In the genomic region with DNA sequence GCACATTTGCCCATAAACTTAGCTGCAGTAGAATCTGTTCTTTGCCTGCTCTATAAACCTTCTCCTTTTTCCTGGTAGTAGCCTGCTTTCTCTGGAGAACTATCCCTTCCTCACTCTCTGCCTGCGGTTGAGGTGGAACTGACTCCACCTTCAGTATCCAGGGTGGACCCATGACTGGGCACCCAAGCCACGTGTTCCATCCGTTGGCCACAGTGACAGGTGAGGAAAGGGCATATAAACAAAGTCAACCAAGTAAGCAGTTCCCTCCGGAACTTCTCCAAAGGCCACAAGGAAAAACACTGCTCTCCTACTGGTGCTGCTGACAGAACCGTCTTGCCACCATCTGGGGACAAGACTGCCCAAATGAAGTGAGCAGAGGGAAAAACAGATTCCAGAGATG, we compare ENCODE assay signal across 24 cellular contexts.
DNase-seq lines count a peak whose midpoint lies in the region; TF ChIP-seq lines count a peak whose summit lies in the region.
"Had no signal": no experiment of that assay in that cellular context is flagged by ENCODE, and none has a peak within 500 bp of the region (broad histone marks: within the 10 kb centered on the region; RNA-seq: fewer than 3 reads in every experiment).

No MANE protein-coding gene starts in this region.

- H3F3A ChIP-seq in PC-9 (ENCODE audit: insufficient read depth, low read depth) = no peaks in the 10 kb centered on the region

- H3K4me1 ChIP-seq in PC-9 (replicated peaks; ENCODE audit: insufficient read depth) (peaks cover 14% of the 10 kb centered on the region), esophagus muscularis mucosa (no peaks in the 10 kb centered on the region)
- H3K4me1 ChIP-seq: BE2C, Caco-2 had no signal

- no peak for TF ChIP-seq EP300 in esophagus muscularis mucosa (IDR thresholded peaks at IDR 0.05)

- CTCF ChIA-PET in PC-9 (lab: Charles Lee) = no interaction called here

- H3K4me3 ChIP-seq in PC-9 = no peak overlapping the region
- H3K4me3 ChIP-seq in esophagus muscularis mucosa = no peak overlapping the region
- H3K4me3 ChIP-seq: BLaER1, GM12878 had no signal

- POLR2A ChIA-PET in PC-9 (lab: Charles Lee; ENCODE audit: unreplicated experiment) = no interaction called here

- WGBS in esophagus muscularis mucosa = 76% methylated on average over 5 of the region's 5 CpGs

- no peaks in the 10 kb centered on the region for H3K79me2 ChIP-seq in PC-9 (ENCODE audit: low read depth)

- H3K36me3 Mint-ChIP-seq in HFFc6 (ENCODE audit: low read depth) = 0 out of 2 replicates have a peak, but pooled peaks cover 11% of the 10 kb centered on the region
- H3K36me3 Mint-ChIP-seq: CD14-positive monocyte; CD4-positive, alpha-beta memory T cell; CD4-positive, CD25-positive, alpha-beta regulatory T cell; CD8-positive, alpha-beta memory T cell had no signal

- no peak overlapping the region for H2AFZ ChIP-seq in PC-9

- no peaks in the 10 kb centered on the region for H3K27me3 ChIP-seq in PC-9 (ENCODE audit: insufficient read depth, low read depth)
- no peaks in the 10 kb centered on the region for H3K27me3 ChIP-seq in esophagus muscularis mucosa
- H3K27me3 ChIP-seq: BE2C, BLaER1 had no signal

- no peak overlapping the region for H3K4me2 ChIP-seq in PC-9
- H3K4me2 ChIP-seq: BLaER1 had no signal

- H3K4me1 Mint-ChIP-seq in HFFc6 (ENCODE audit: low read depth) = peaks cover 37% of the 10 kb centered on the region
- H3K4me1 Mint-ChIP-seq: CD14-positive monocyte; CD4-positive, alpha-beta memory T cell; CD4-positive, CD25-positive, alpha-beta regulatory T cell; CD8-positive, alpha-beta memory T cell had no signal

- BruUV-seq in PC-9 (replicated peaks; lab: Mats Ljungman, UMichigan) = no TSS peak

- TF ChIP-seq CTCF in HFFc6 (IDR thresholded peaks at IDR 0.05) = no peak
- no peak for TF ChIP-seq CTCF in PC-9 (conservative IDR thresholded peaks at IDR 0.05)
- TF ChIP-seq CTCF in esophagus muscularis mucosa (IDR thresholded peaks at IDR 0.05) = no peak

- H3K9me3 ChIP-seq in PC-9 (ENCODE audit: insufficient read depth, low read depth) (no peaks in the 10 kb centered on the region), esophagus muscularis mucosa (no peaks in the 10 kb centered on the region)
- H3K9me3 ChIP-seq: BE2C had no signal

- DNase-seq in HFFc6 (no peak), PC-9 (no peak), esophagus muscularis mucosa (ENCODE audit: extremely low spot score) (peak; percentile 70), COLO668 (lab: John Stamatoyannopoulos, UW; ENCODE audit: unreplicated experiment) (no peak), NCI-H226 (no peak)
- DNase-seq in activated CD4-positive, alpha-beta T cell treated with anti-CD3 and anti-CD28 coated beads, Interleukin-2, amount 50 U/mL, for 48 hours = no peak
- DNase-seq: 8988T; ACHN; BE2C; C1 segment of cervical spinal cord; Caco-2; Calu3; CD4-positive, alpha-beta memory T cell; CD4-positive, CD25-positive, alpha-beta regulatory T cell; CD8-positive, alpha-beta memory T cell; DMS 273 treated with DMSO at 0.1 percent for 48 hours; DMS153; DMS53; DMS79; DND-41; GDM1 had no signal

- no peaks in the 10 kb centered on the region for H3K36me3 ChIP-seq in PC-9 (ENCODE audit: low read depth)
- H3K36me3 ChIP-seq in esophagus muscularis mucosa = no peaks in the 10 kb centered on the region
- H3K36me3 ChIP-seq: BE2C, BLaER1 had no signal

- H3K4me3 Mint-ChIP-seq in HFFc6 = peak overlapping the region; percentile 39; the same call in 1 of the 2 replicates
- H3K4me3 Mint-ChIP-seq: CD14-positive monocyte; CD4-positive, alpha-beta memory T cell; CD4-positive, CD25-positive, alpha-beta regulatory T cell; CD8-positive, alpha-beta memory T cell had no signal

- no peak for TF ChIP-seq POLR2A in esophagus muscularis mucosa (IDR thresholded peaks at IDR 0.05; ENCODE audit: low read depth)

- H3K9me2 ChIP-seq in PC-9 (ENCODE audit: insufficient read depth) = no peaks in the 10 kb centered on the region

- H3K27me3 Mint-ChIP-seq in HFFc6 (ENCODE audit: insufficient read depth) = peaks cover 1% of the 10 kb centered on the region; the same call in 1 of the 2 replicates
- H3K27me3 Mint-ChIP-seq: CD8-positive, alpha-beta memory T cell had no signal

- H3K27ac ChIP-seq in PC-9 (peak overlapping the region; percentile 22), esophagus muscularis mucosa (replicated peaks in 1 of 4) (no peak overlapping the region)
- H3K27ac ChIP-seq: BLaER1 had no signal

- H3K9me3 Mint-ChIP-seq in HFFc6 = no peaks in the 10 kb centered on the region

- peak overlapping the region; percentile 88 for H3K27ac Mint-ChIP-seq in HFFc6
- H3K27ac Mint-ChIP-seq: CD14-positive monocyte; CD4-positive, alpha-beta memory T cell; CD4-positive, CD25-positive, alpha-beta regulatory T cell; CD8-positive, alpha-beta memory T cell had no signal

- intact Hi-C loops in PC-9 (cut with micrococcal nuclease; ENCODE audit: unreplicated experiment) (no loop called here), esophagus muscularis mucosa (cut with DNase I) (no loop called here)

- H4K20me1 ChIP-seq in PC-9 (ENCODE audit: insufficient read depth) = no peaks in the 10 kb centered on the region
- H4K20me1 ChIP-seq: BLaER1 had no signal
